1 cellular context compared by ENCODE assay signal in genomic region chr7:2120841-2121830, GRCh38.
TF ChIP-seq lines count a peak whose summit lies in the region.

No MANE protein-coding gene starts in this region.

TF ChIP-seq in H1, 55 proteins besides CTCF, POLR2A, EP300 and RAD21:
- TF ChIP-seq CHD1 (IDR thresholded peaks at IDR 0.05; ENCODE audit: low read depth, low read length) = no peak
- TF ChIP-seq BRCA1 (IDR thresholded peaks at IDR 0.05; ENCODE audit: low read depth, low read length) = no peak
- TF ChIP-seq POLR2AphosphoS5 (IDR thresholded peaks at IDR 0.05; ENCODE audit: low read depth, low read length) = no peak
- no peak for TF ChIP-seq EGR1 (IDR thresholded peaks at IDR 0.05; ENCODE audit: borderline replicate concordance, low read depth, low read length)
- TF ChIP-seq RNF2 (IDR thresholded peaks at IDR 0.05; ENCODE audit: borderline replicate concordance, low read depth, low read length, missing control alignments, poor library complexity, severe bottlenecking) = no peak
- TF ChIP-seq HDAC2 (IDR thresholded peaks at IDR 0.05; ENCODE audit: borderline replicate concordance in 1 of 2, low read depth in 2 of 2, low read length in 2 of 2) = no peak
- TF ChIP-seq KDM4A (IDR thresholded peaks at IDR 0.05; ENCODE audit: low read depth, low read length, severe bottlenecking) = no peak
- TF ChIP-seq TAF1 (IDR thresholded peaks at IDR 0.05; ENCODE audit: low read depth, low read length) = no peak
- TF ChIP-seq RXRA (IDR thresholded peaks at IDR 0.05; ENCODE audit: insufficient read depth, low read depth, low read length) = no peak
- no peak for TF ChIP-seq ZNF274 (IDR thresholded peaks at IDR 0.05; ENCODE audit: borderline replicate concordance, extremely low read depth, low read length)
